In genomic region chr12:79690156-79690605, GRCh38 we compare ENCODE assay signal across 1 cellular context.
TF ChIP-seq lines count a peak whose summit lies in the region.

No MANE protein-coding gene starts in this region.

TF ChIP-seq in H1, 55 proteins besides CTCF, POLR2A, EP300 and RAD21 (continued from another document):
- TF ChIP-seq, protein P1, sequence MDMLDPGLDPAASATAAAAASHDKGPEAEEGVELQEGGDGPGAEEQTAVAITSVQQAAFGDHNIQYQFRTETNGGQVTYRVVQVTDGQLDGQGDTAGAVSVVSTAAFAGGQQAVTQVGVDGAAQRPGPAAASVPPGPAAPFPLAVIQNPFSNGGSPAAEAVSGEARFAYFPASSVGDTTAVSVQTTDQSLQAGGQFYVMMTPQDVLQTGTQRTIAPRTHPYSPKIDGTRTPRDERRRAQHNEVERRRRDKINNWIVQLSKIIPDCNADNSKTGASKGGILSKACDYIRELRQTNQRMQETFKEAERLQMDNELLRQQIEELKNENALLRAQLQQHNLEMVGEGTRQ (IDR thresholded peaks at IDR 0.05; ENCODE audit: low read length) = no peak
- 0 out of 2 replicates have a peak, but pooled peaks have one; percentile 56 for TF ChIP-seq PHF8 (conservative IDR thresholded peaks at IDR 0.05; ENCODE audit: low read depth, low read length)
- TF ChIP-seq E2F6 (IDR thresholded peaks at IDR 0.05) = no peak
